1 cellular context compared by ENCODE assay signal in genomic region chr11:61429691-61430582, GRCh38.
TF ChIP-seq lines count a peak whose summit lies in the region.

A gene with protein sequence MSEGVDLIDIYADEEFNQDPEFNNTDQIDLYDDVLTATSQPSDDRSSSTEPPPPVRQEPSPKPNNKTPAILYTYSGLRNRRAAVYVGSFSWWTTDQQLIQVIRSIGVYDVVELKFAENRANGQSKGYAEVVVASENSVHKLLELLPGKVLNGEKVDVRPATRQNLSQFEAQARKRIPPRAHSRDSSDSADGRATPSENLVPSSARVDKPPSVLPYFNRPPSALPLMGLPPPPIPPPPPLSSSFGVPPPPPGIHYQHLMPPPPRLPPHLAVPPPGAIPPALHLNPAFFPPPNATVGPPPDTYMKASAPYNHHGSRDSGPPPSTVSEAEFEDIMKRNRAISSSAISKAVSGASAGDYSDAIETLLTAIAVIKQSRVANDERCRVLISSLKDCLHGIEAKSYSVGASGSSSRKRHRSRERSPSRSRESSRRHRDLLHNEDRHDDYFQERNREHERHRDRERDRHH (minus strand): TSS chr11:61429975. CDS start chr11:61429235, 740 bp downstream.
TSS of gene SDHAF2 (plus strand) at chr11:61430124. CDS start at chr11:61430147, 23 bp downstream.

TF ChIP-seq in HepG2, 621 proteins besides CTCF, POLR2A, EP300 and RAD21 (continued from another document and continues in another):
- TF ChIP-seq, protein P1, sequence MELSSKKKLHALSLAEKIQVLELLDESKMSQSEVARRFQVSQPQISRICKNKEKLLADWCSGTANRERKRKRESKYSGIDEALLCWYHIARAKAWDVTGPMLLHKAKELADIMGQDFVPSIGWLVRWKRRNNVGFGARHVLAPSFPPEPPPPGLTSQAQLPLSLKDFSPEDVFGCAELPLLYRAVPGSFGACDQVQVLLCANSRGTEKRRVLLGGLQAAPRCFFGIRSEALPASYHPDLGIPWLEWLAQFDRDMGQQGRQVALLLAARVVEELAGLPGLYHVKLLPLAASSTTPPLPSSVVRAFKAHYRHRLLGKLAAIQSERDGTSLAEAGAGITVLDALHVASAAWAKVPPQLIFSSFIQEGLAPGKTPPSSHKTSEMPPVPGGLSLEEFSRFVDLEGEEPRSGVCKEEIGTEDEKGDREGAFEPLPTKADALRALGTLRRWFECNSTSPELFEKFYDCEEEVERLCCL (CRISPR knock-in tag; IDR thresholded peaks at IDR 0.05; ENCODE audit: borderline replicate concordance): peak; percentile 22
- TF ChIP-seq, protein P2, sequence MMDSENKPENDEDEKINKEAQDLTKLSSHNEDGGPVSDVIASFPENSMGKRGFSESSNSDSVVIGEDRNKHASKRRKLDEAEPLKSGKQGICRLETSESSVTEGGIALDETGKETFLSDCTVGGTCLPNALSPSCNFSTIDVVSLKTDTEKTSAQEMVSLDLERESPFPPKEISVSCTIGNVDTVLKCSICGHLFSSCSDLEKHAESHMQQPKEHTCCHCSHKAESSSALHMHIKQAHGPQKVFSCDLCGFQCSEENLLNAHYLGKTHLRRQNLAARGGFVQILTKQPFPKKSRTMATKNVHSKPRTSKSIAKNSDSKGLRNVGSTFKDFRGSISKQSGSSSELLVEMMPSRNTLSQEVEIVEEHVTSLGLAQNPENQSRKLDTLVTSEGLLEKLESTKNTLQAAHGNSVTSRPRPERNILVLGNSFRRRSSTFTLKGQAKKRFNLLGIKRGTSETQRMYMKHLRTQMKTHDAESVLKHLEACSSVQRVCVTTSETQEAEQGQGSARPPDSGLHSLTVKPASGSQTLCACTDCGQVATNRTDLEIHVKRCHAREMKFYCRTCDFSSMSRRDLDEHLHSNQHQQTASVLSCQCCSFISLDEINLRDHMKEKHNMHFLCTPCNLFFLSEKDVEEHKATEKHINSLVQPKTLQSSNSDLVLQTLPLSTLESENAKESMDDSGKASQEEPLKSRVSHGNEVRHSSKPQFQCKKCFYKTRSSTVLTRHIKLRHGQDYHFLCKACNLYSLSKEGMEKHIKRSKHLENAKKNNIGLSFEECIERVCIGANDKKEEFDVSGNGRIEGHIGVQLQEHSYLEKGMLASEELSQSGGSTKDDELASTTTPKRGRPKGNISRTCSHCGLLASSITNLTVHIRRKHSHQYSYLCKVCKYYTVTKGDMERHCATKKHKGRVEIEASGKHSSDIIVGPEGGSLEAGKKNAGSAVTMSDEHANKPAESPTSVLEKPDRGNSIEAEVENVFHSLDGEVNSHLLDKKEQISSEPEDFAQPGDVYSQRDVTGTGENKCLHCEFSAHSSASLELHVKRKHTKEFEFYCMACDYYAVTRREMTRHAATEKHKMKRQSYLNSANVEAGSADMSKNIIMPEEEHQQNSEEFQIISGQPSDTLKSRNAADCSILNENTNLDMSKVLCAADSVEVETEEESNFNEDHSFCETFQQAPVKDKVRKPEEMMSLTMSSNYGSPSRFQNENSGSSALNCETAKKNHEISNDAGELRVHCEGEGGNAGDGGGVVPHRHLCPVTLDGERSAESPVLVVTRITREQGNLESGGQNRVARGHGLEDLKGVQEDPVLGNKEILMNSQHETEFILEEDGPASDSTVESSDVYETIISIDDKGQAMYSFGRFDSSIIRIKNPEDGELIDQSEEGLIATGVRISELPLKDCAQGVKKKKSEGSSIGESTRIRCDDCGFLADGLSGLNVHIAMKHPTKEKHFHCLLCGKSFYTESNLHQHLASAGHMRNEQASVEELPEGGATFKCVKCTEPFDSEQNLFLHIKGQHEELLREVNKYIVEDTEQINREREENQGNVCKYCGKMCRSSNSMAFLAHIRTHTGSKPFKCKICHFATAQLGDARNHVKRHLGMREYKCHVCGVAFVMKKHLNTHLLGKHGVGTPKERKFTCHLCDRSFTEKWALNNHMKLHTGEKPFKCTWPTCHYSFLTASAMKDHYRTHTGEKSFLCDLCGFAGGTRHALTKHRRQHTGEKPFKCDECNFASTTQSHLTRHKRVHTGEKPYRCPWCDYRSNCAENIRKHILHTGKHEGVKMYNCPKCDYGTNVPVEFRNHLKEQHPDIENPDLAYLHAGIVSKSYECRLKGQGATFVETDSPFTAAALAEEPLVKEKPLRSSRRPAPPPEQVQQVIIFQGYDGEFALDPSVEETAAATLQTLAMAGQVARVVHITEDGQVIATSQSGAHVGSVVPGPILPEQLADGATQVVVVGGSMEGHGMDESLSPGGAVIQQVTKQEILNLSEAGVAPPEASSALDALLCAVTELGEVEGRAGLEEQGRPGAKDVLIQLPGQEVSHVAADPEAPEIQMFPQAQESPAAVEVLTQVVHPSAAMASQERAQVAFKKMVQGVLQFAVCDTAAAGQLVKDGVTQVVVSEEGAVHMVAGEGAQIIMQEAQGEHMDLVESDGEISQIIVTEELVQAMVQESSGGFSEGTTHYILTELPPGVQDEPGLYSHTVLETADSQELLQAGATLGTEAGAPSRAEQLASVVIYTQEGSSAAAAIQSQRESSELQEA (CRISPR knock-in tag; IDR thresholded peaks at IDR 0.05; ENCODE audit: not compliant biosample characterization): peak; percentile 83
- TF ChIP-seq ARHGAP35 (CRISPR knock-in tag; IDR thresholded peaks at IDR 0.05; ENCODE audit: borderline replicate concordance) (peak; percentile 34; the same call in 1 of the 2 replicates), ZNF446 (CRISPR knock-in tag; IDR thresholded peaks at IDR 0.05) (peak; percentile 80; the same call in 1 of the 2 replicates), ZNF30 (CRISPR knock-in tag; IDR thresholded peaks at IDR 0.05) (no peak), ZNF343 (CRISPR knock-in tag; IDR thresholded peaks at IDR 0.05) (0 out of 2 replicates have a peak, but pooled peaks have one; percentile 67), HNRNPLL (IDR thresholded peaks at IDR 0.05; ENCODE audit: low read depth, low read length, poor library complexity, severe bottlenecking) (peak; percentile 80), NRL (CRISPR knock-in tag; IDR thresholded peaks at IDR 0.05; ENCODE audit: borderline replicate concordance) (peak; percentile 87; the same call in 1 of the 2 replicates), ZNF589 (CRISPR knock-in tag; conservative IDR thresholded peaks at IDR 0.05) (0 out of 2 replicates have a peak, but pooled peaks have one; percentile 63), PCBP1 (IDR thresholded peaks at IDR 0.05; ENCODE audit: borderline replicate concordance, low read depth, low read length) (peak; percentile 33; the same call in 1 of the 2 replicates), EED (CRISPR knock-in tag; IDR thresholded peaks at IDR 0.05) (peak; percentile 94), ZNF33B (CRISPR knock-in tag; IDR thresholded peaks at IDR 0.05) (0 out of 2 replicates have a peak, but pooled peaks have one; percentile 58), HIVEP1 (CRISPR knock-in tag; IDR thresholded peaks at IDR 0.05) (peak; percentile 70; the same call in 1 of the 2 replicates), ZNF780A (CRISPR knock-in tag; IDR thresholded peaks at IDR 0.05) (peak; percentile 57; the same call in 1 of the 2 replicates), ZBTB2 (CRISPR knock-in tag; IDR thresholded peaks at IDR 0.05; ENCODE audit: low read depth) (peak; percentile 100), ZNF414 (CRISPR knock-in tag; IDR thresholded peaks at IDR 0.05) (peak; percentile 77; the same call in 1 of the 2 replicates), TEF (CRISPR knock-in tag; IDR thresholded peaks at IDR 0.05) (0 out of 2 replicates have a peak, but pooled peaks have one; percentile 49), ZNF546 (CRISPR knock-in tag; conservative IDR thresholded peaks at IDR 0.05) (no peak; the same call in 1 of the 2 replicates), ELF4 (CRISPR knock-in tag; IDR thresholded peaks at IDR 0.05; ENCODE audit: borderline replicate concordance) (peak; percentile 97), ZSCAN30 (CRISPR knock-in tag; IDR thresholded peaks at IDR 0.05) (peak; percentile 73; the same call in 1 of the 2 replicates), THAP8 (CRISPR knock-in tag; IDR thresholded peaks at IDR 0.05; ENCODE audit: borderline replicate concordance) (peak; percentile 42; the same call in 1 of the 2 replicates), ZBTB43 (CRISPR knock-in tag; conservative IDR thresholded peaks at IDR 0.05) (peak; percentile 71)
- TF ChIP-seq, protein P3, sequence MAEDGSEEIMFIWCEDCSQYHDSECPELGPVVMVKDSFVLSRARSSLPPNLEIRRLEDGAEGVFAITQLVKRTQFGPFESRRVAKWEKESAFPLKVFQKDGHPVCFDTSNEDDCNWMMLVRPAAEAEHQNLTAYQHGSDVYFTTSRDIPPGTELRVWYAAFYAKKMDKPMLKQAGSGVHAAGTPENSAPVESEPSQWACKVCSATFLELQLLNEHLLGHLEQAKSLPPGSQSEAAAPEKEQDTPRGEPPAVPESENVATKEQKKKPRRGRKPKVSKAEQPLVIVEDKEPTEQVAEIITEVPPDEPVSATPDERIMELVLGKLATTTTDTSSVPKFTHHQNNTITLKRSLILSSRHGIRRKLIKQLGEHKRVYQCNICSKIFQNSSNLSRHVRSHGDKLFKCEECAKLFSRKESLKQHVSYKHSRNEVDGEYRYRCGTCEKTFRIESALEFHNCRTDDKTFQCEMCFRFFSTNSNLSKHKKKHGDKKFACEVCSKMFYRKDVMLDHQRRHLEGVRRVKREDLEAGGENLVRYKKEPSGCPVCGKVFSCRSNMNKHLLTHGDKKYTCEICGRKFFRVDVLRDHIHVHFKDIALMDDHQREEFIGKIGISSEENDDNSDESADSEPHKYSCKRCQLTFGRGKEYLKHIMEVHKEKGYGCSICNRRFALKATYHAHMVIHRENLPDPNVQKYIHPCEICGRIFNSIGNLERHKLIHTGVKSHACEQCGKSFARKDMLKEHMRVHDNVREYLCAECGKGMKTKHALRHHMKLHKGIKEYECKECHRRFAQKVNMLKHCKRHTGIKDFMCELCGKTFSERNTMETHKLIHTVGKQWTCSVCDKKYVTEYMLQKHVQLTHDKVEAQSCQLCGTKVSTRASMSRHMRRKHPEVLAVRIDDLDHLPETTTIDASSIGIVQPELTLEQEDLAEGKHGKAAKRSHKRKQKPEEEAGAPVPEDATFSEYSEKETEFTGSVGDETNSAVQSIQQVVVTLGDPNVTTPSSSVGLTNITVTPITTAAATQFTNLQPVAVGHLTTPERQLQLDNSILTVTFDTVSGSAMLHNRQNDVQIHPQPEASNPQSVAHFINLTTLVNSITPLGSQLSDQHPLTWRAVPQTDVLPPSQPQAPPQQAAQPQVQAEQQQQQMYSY (CRISPR knock-in tag; IDR thresholded peaks at IDR 0.05): 0 out of 2 replicates have a peak, but pooled peaks have one; percentile 34
- TF ChIP-seq, protein P4, sequence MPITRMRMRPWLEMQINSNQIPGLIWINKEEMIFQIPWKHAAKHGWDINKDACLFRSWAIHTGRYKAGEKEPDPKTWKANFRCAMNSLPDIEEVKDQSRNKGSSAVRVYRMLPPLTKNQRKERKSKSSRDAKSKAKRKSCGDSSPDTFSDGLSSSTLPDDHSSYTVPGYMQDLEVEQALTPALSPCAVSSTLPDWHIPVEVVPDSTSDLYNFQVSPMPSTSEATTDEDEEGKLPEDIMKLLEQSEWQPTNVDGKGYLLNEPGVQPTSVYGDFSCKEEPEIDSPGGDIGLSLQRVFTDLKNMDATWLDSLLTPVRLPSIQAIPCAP (CRISPR knock-in tag; IDR thresholded peaks at IDR 0.05; ENCODE audit: low read depth): no peak
- TF ChIP-seq, protein P5, sequence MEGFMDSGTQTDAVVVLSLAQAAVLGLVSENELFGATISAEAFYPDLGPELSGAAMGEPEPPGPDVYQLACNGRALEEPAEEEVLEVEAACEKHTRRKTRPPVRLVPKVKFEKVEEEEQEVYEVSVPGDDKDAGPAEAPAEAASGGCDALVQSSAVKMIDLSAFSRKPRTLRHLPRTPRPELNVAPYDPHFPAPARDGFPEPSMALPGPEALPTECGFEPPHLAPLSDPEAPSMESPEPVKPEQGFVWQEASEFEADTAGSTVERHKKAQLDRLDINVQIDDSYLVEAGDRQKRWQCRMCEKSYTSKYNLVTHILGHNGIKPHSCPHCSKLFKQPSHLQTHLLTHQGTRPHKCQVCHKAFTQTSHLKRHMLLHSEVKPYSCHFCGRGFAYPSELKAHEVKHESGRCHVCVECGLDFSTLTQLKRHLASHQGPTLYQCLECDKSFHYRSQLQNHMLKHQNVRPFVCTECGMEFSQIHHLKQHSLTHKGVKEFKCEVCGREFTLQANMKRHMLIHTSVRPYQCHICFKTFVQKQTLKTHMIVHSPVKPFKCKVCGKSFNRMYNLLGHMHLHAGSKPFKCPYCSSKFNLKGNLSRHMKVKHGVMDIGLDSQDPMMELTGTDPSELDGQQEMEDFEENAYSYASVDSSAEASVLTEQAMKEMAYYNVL (CRISPR knock-in tag; IDR thresholded peaks at IDR 0.05; ENCODE audit: borderline replicate concordance): peak; percentile 48; the same call in 1 of the 2 replicates
